22 cellular contexts compared by ENCODE assay signal in genomic region chr12:29566441-29566840, GRCh38.
DNase-seq lines count a peak whose midpoint lies in the region; ATAC-seq and TF ChIP-seq lines count a peak whose summit lies in the region.
"Had no signal": no experiment of that assay in that cellular context is flagged by ENCODE, and none has a peak within 500 bp of the region (broad histone marks: within the 10 kb centered on the region; RNA-seq: fewer than 3 reads in every experiment).

No MANE protein-coding gene starts in this region.

- H3K4me1 ChIP-seq in PC-3 (ENCODE audit: insufficient read depth, low read length) (peaks cover 36% of the 10 kb centered on the region), parathyroid adenoma (peaks cover 78% of the 10 kb centered on the region)

- CTCF ChIA-PET in PC-3 (lab: Charles Lee), result interaction anchor here (0.7 kb wide), 1 partner anchor 1230 kb away, joined by 3 read pairs; no protein-coding TSS in a partner anchor

- no peaks in the 10 kb centered on the region for H3K36me3 ChIP-seq in PC-3 (ENCODE audit: low read depth, low read length)
- H3K36me3 ChIP-seq in parathyroid adenoma (ENCODE audit: control insufficient read depth, insufficient read depth, low read length), result no peaks in the 10 kb centered on the region
- H3K36me3 ChIP-seq in H7 (replicated peaks; ENCODE audit: control insufficient read depth, insufficient read depth, low read length), result no peaks in the 10 kb centered on the region
- H3K36me3 ChIP-seq: Peyer's patch, suprapubic skin had no signal

- H3K79me2 ChIP-seq in PC-3 (ENCODE audit: low read length), result no peaks in the 10 kb centered on the region
- H3K79me2 ChIP-seq in parathyroid adenoma, result peaks cover 6% of the 10 kb centered on the region

- H3K27me3 ChIP-seq in PC-3 (ENCODE audit: low read length) (peaks cover 3% of the 10 kb centered on the region; the same call in 1 of the 2 replicates), parathyroid adenoma (ENCODE audit: control insufficient read depth, insufficient read depth, low read length) (no peaks in the 10 kb centered on the region), H7 (ENCODE audit: control insufficient read depth, insufficient read depth, low read length) (no peaks in the 10 kb centered on the region)
- H3K27me3 ChIP-seq: Peyer's patch, sigmoid colon, suprapubic skin had no signal

- peaks cover 19 to 40% (median 36%) of the 10 kb centered on the region in 5 donors for H3K27me3 Mint-ChIP-seq in naive thymus-derived CD8-positive, alpha-beta T cell

- no peak overlapping the region for H3K27ac Mint-ChIP-seq in naive thymus-derived CD8-positive, alpha-beta T cell
- H3K27ac Mint-ChIP-seq: activated CD4-positive, alpha-beta T cell treated with anti-CD3 and anti-CD28 coated beads, Interleukin-2, amount 10 ng/mL, durations not matched to agents 24 days and 14 days; activated naive CD4-positive, alpha-beta T cell treated with anti-CD3 and anti-CD28 coated beads, Interleukin-2, amount 50 U/mL, for 24 hours had no signal

- peak; percentile 69 for DNase-seq in H4 (ENCODE audit: low spot score)
- DNase-seq in PC-3, result peak; percentile 92
- DNase-seq in fibroblast of villous mesenchyme (ENCODE audit: low read depth), result peak; percentile 77
- no peak for DNase-seq in H7
- DNase-seq in occipital lobe (lab: John Stamatoyannopoulos, UW), result no peak
- no peak for DNase-seq in naive thymus-derived CD8-positive, alpha-beta T cell
- DNase-seq: activated CD4-positive, alpha-beta T cell treated with anti-CD3 and anti-CD28 coated beads, Interleukin-2, amount 10 ng/mL, durations not matched to agents 24 days and 14 days; aorta; DMS79 treated with DMSO at 0.1 percent for 48 hours; effector CD4-positive, alpha-beta T cell; erythroblast; foreskin melanocyte; Kasumi-1; NCI-H1105 treated with DMSO at 0.1 percent for 48 hours; NCI-H2081; NK-92 treated with Interleukin-12 subunit alpha and Interleukin-12 subunit beta, amount 100 ng/mL, for 24 hours; Peyer's patch; sigmoid colon had no signal

- H3K9ac ChIP-seq in PC-3 (ENCODE audit: low read length) (peak overlapping the region; percentile 28; the same call in 1 of the 2 replicates), parathyroid adenoma (no peak overlapping the region)

- H3K4me3 ChIP-seq in PC-3 (ENCODE audit: low read length), result peak overlapping the region; percentile 8; the same call in 1 of the 2 replicates
- H3K4me3 ChIP-seq in fibroblast of villous mesenchyme (ENCODE audit: low read depth, low read length), result no peak overlapping the region
- H3K4me3 ChIP-seq in parathyroid adenoma (ENCODE audit: low read depth, low read length), result no peak overlapping the region
- H3K4me3 ChIP-seq in H7 (ENCODE audit: insufficient read depth, low read depth, low read length), result no peak overlapping the region
- H3K4me3 ChIP-seq: Peyer's patch, sigmoid colon, SK-N-MC, suprapubic skin had no signal

- no TSS peak for BruUV-seq in PC-3 (replicated peaks; lab: Mats Ljungman, UMichigan)

- H3K9me3 ChIP-seq in PC-3 (ENCODE audit: low read length), result no peaks in the 10 kb centered on the region
- no peaks in the 10 kb centered on the region for H3K9me3 ChIP-seq in parathyroid adenoma (ENCODE audit: control insufficient read depth, low read length)
- H3K9me3 ChIP-seq: Peyer's patch, sigmoid colon, suprapubic skin had no signal

- H3K36me3 Mint-ChIP-seq in naive thymus-derived CD8-positive, alpha-beta T cell, result no peaks in the 10 kb centered on the region
- H3K36me3 Mint-ChIP-seq: activated naive CD4-positive, alpha-beta T cell treated with anti-CD3 and anti-CD28 coated beads, Interleukin-2, amount 50 U/mL, for 24 hours had no signal

- peak; percentile 84 for ATAC-seq in PC-3
- ATAC-seq in naive thymus-derived CD8-positive, alpha-beta T cell, result no peak

- H4K20me1 ChIP-seq in PC-3 (ENCODE audit: low read length), result no peaks in the 10 kb centered on the region

- H2AFZ ChIP-seq in PC-3 (ENCODE audit: low read length), result peak overlapping the region; percentile 28; the same call in 1 of the 2 replicates
- H2AFZ ChIP-seq in parathyroid adenoma, result peak overlapping the region; percentile 28

- H3K4me3 Mint-ChIP-seq in naive thymus-derived CD8-positive, alpha-beta T cell, result no peak overlapping the region
- H3K4me3 Mint-ChIP-seq: activated CD4-positive, alpha-beta T cell treated with anti-CD3 and anti-CD28 coated beads, Interleukin-2, amount 10 ng/mL, durations not matched to agents 24 days and 14 days; activated naive CD4-positive, alpha-beta T cell treated with anti-CD3 and anti-CD28 coated beads, Interleukin-2, amount 50 U/mL, for 24 hours had no signal

- no peak for TF ChIP-seq CTCF in PC-3 (conservative IDR thresholded peaks at IDR 0.05; ENCODE audit: low read depth, low read length)
- TF ChIP-seq CTCF in fibroblast of villous mesenchyme (IDR thresholded peaks at IDR 0.05; ENCODE audit: insufficient read depth, low read depth, low read length), result no peak
- no peak for TF ChIP-seq CTCF in parathyroid adenoma (IDR thresholded peaks at IDR 0.05)

- no peaks in the 10 kb centered on the region for H3K9me3 Mint-ChIP-seq in naive thymus-derived CD8-positive, alpha-beta T cell
- H3K9me3 Mint-ChIP-seq: activated CD4-positive, alpha-beta T cell treated with anti-CD3 and anti-CD28 coated beads, Interleukin-2, amount 10 ng/mL, durations not matched to agents 24 days and 14 days; activated naive CD4-positive, alpha-beta T cell treated with anti-CD3 and anti-CD28 coated beads, Interleukin-2, amount 50 U/mL, for 24 hours had no signal

- no peaks in the 10 kb centered on the region for H3K9me2 ChIP-seq in PC-3 (replicated peaks; ENCODE audit: low read length)

- H3K27ac ChIP-seq in PC-3 (ENCODE audit: low read length), result peak overlapping the region; percentile 76
- H3K27ac ChIP-seq in parathyroid adenoma, result peak overlapping the region; percentile 94
- H3K27ac ChIP-seq: SK-N-MC, suprapubic skin had no signal

- H3K4me2 ChIP-seq in PC-3 (ENCODE audit: low read length), result peak overlapping the region; percentile 67
- H3K4me2 ChIP-seq in parathyroid adenoma (ENCODE audit: low read length), result no peak overlapping the region

- intact Hi-C loops in PC-3 (cut with micrococcal nuclease), result loop anchor here (1.0 to 5.0 kb wide), 4 partner anchors 15 to 231 kb away; no protein-coding TSS in a partner anchor

- peaks cover 2 to 11% (median 6%) of the 10 kb centered on the region in 4 donors for H3K4me1 Mint-ChIP-seq in naive thymus-derived CD8-positive, alpha-beta T cell

- H3F3A ChIP-seq in PC-3 (ENCODE audit: low read length, unreplicated experiment), result no peaks in the 10 kb centered on the region

- POLR2A ChIA-PET in PC-3 (lab: Charles Lee; ENCODE audit: unreplicated experiment), result interaction anchor here (0.5 to 0.6 kb wide), 2 partner anchors 111 to 495 kb away, joined by 6 to 7 read pairs; no protein-coding TSS in a partner anchor
- POLR2A ChIA-PET in naive thymus-derived CD8-positive, alpha-beta T cell (lab: Charles Lee), result no interaction called here

Comparison
In these comparisons a context has a peak if more than half of its experiments do, and no peak if none do; other contexts are left out.
1. DNase-seq: peak in H4 (single experiment), PC-3 (single experiment) and fibroblast of villous mesenchyme (single experiment); none in H7 (single experiment), occipital lobe (single experiment) and naive thymus-derived CD8-positive, alpha-beta T cell (0 of 10).